8 cellular contexts compared by ENCODE assay signal in the genomic region with DNA sequence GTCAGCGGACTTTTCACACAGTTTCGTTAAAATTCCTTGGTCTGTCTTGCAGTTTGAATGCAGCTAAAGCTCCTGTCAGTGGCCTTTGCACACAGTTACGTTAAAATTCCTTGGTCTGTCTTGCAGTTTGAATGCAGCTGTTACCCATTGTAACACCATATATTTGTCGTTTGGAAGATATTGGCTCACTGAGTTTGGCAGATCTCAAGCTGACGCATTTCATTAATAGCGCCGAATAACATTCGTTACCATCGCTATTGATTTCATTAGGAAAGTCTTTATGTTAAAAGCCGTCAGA. TPM values are rescaled to one million over a fixed set of nuclear protein-coding genes. Genes with fewer than 3 reads are reported as not detected.
A peak's percentile ranks its signal among the peaks of the same experiment; 100 is the strongest.
DNase-seq lines count a peak whose midpoint lies in the region; ATAC-seq and TF ChIP-seq lines count a peak whose summit lies in the region.

No MANE protein-coding gene starts in this region.

- CTCF ChIA-PET in activated B cell treated with CpG ODN at 0.5 μM for 24 hours (lab: Charles Lee), result interaction anchor here (0.7 to 1.7 kb wide), 2 partner anchors 49 to 87 kb away, joined by 3 to 5 read pairs; a partner anchor contains a TSS

- H3K9me3 ChIP-seq in hepatocyte (ENCODE audit: low read depth), result no peaks in the 10 kb centered on the region
- no peaks in the 10 kb centered on the region for H3K9me3 ChIP-seq in smooth muscle cell (replicated peaks; ENCODE audit: low read depth)

- peaks cover 2% of the 10 kb centered on the region for H3K36me3 Mint-ChIP-seq in activated B cell treated with CpG ODN at 0.5 μM for 24 hours (ENCODE audit: low read depth)

- H3K4me1 ChIP-seq in hepatocyte (ENCODE audit: insufficient read depth), result peaks cover 25% of the 10 kb centered on the region
- H3K4me1 ChIP-seq in smooth muscle cell (ENCODE audit: low read depth), result peaks cover 32% of the 10 kb centered on the region

- peak overlapping the region; percentile 33 for H2AFZ ChIP-seq in hepatocyte
- H2AFZ ChIP-seq in smooth muscle cell (ENCODE audit: low read depth), result no peak overlapping the region

- POLR2A ChIA-PET in activated B cell treated with CpG ODN at 0.5 μM for 24 hours (lab: Charles Lee), result interaction anchor here (0.6 to 3.7 kb wide), 4 partner anchors 40 to 87 kb away, joined by 3 to 40 read pairs (median 4); a partner anchor contains a TSS

- H3K9ac ChIP-seq in smooth muscle cell (ENCODE audit: low read depth), result peak overlapping the region; percentile 88

- DNase-seq in HCEC 1CT, result peak; percentile 39
- DNase-seq in activated B cell treated with CpG ODN at 0.5 μM for 24 hours, result no peak
- DNase-seq in hepatocyte (ENCODE audit: low spot score), result peak; percentile 19
- DNase-seq in smooth muscle cell (lab: John Stamatoyannopoulos, UW; ENCODE audit: unreplicated experiment), result no peak
- no peak for DNase-seq in NCI-H1105 treated with DMSO at 0.1 percent for 48 hours (lab: John Stamatoyannopoulos, UW)
- DNase-seq in LoVo (ENCODE audit: low spot score), result no peak
- DNase-seq in activated CD4-positive, alpha-beta T cell treated with anti-CD3 and anti-CD28 coated beads, Interleukin-2, amount 50 U/mL, for 4 hours, result no peak

- peak overlapping the region; percentile 89 for H3K4me2 ChIP-seq in hepatocyte
- peak overlapping the region; percentile 91 for H3K4me2 ChIP-seq in smooth muscle cell

- H3K27ac ChIP-seq in hepatocyte (peak overlapping the region; percentile 93), smooth muscle cell (ENCODE audit: low read depth) (peak overlapping the region; percentile 87)

- no peaks in the 10 kb centered on the region for H3K9me2 ChIP-seq in hepatocyte (replicated peaks; ENCODE audit: insufficient read depth)

- peak overlapping the region; percentile 86 for H3K27ac Mint-ChIP-seq in activated B cell treated with CpG ODN at 0.5 μM for 24 hours

- H4K20me1 ChIP-seq in hepatocyte (ENCODE audit: insufficient read depth, poor library complexity, severe bottlenecking) (peaks cover 45% of the 10 kb centered on the region), smooth muscle cell (ENCODE audit: low read depth) (peaks cover 57% of the 10 kb centered on the region)

- intact Hi-C loops in activated B cell treated with CpG ODN at 0.5 μM for 24 hours (cut with micrococcal nuclease), result loop anchor here (2.0 kb wide), 1 partner anchor 49 kb away; no protein-coding TSS in a partner anchor

- no peaks in the 10 kb centered on the region for H3K36me3 ChIP-seq in hepatocyte (replicated peaks; ENCODE audit: insufficient read depth, low read depth)
- H3K36me3 ChIP-seq in smooth muscle cell (ENCODE audit: low read depth), result no peaks in the 10 kb centered on the region

- no peaks in the 10 kb centered on the region for H3F3A ChIP-seq in smooth muscle cell (ENCODE audit: low read depth)

- H3K4me1 Mint-ChIP-seq in activated B cell treated with CpG ODN at 0.5 μM for 24 hours, result peaks cover 29% of the 10 kb centered on the region

- WGBS in hepatocyte (ENCODE audit: low lambda C conversion rate, missing lambda C conversion rate), result 27% methylated on average over 10 of the region's 10 CpGs
- WGBS in smooth muscle cell (ENCODE audit: low lambda C conversion rate), result 29% methylated on average over 10 of the region's 10 CpGs

- ATAC-seq in activated B cell treated with CpG ODN at 0.5 μM for 24 hours (ENCODE audit: low read depth) (no peak), GM18861 (IDR thresholded peaks at IDR 0.05; ENCODE audit: unreplicated experiment) (no peak)

- H3K27me3 ChIP-seq in hepatocyte, result no peaks in the 10 kb centered on the region
- no peaks in the 10 kb centered on the region for H3K27me3 ChIP-seq in smooth muscle cell (ENCODE audit: low read depth)

- H3K4me3 ChIP-seq in hepatocyte (peak overlapping the region; percentile 41), smooth muscle cell (peak overlapping the region; percentile 94)

- H3K79me2 ChIP-seq in hepatocyte (peaks cover 68% of the 10 kb centered on the region), smooth muscle cell (ENCODE audit: low read depth) (peaks cover 69% of the 10 kb centered on the region)

- peak overlapping the region; percentile 93 for H3K4me3 Mint-ChIP-seq in activated B cell treated with CpG ODN at 0.5 μM for 24 hours

- no peaks in the 10 kb centered on the region for H3K27me3 Mint-ChIP-seq in activated B cell treated with CpG ODN at 0.5 μM for 24 hours

- no peak for TF ChIP-seq CTCF in activated B cell treated with CpG ODN at 0.5 μM for 24 hours (IDR thresholded peaks at IDR 0.05)
- no peak for TF ChIP-seq CTCF in hepatocyte (IDR thresholded peaks at IDR 0.05; ENCODE audit: poor library complexity)
- TF ChIP-seq CTCF in smooth muscle cell (IDR thresholded peaks at IDR 0.05; ENCODE audit: borderline replicate concordance, insufficient read depth, poor library complexity, severe bottlenecking), result no peak

- no peaks in the 10 kb centered on the region for H3K9me3 Mint-ChIP-seq in activated B cell treated with CpG ODN at 0.5 μM for 24 hours

RNA-seq across cellular contexts. Expression of a gene that starts 1.1 kb away (rescaled TPM):
- total RNA-seq in activated B cell treated with CpG ODN at 0.5 μM for 24 hours, result 33.3 and 34.8 TPM in 2 replicates
- total RNA-seq in hepatocyte, result 64.6 and 102 TPM in 2 replicates
- polyA plus RNA-seq in hepatocyte, result 37.1 and 40.0 TPM in 2 replicates
- 147 and 155 TPM in 2 replicates for total RNA-seq in smooth muscle cell
- 56.9 and 63.1 TPM in 2 replicates for polyA plus RNA-seq in smooth muscle cell

Comparison
In these comparisons a context has a peak if more than half of its experiments do, and no peak if none do; other contexts are left out.
1. DNase-seq: peak in HCEC 1CT (single experiment) and hepatocyte (single experiment); none in activated B cell treated with CpG ODN at 0.5 μM for 24 hours (single experiment), smooth muscle cell (single experiment), NCI-H1105 treated with DMSO at 0.1 percent for 48 hours (single experiment), LoVo (single experiment) and activated CD4-positive, alpha-beta T cell treated with anti-CD3 and anti-CD28 coated beads, Interleukin-2, amount 50 U/mL, for 4 hours (0 of 2).